8 cellular contexts compared by ENCODE assay signal in the genomic region with DNA sequence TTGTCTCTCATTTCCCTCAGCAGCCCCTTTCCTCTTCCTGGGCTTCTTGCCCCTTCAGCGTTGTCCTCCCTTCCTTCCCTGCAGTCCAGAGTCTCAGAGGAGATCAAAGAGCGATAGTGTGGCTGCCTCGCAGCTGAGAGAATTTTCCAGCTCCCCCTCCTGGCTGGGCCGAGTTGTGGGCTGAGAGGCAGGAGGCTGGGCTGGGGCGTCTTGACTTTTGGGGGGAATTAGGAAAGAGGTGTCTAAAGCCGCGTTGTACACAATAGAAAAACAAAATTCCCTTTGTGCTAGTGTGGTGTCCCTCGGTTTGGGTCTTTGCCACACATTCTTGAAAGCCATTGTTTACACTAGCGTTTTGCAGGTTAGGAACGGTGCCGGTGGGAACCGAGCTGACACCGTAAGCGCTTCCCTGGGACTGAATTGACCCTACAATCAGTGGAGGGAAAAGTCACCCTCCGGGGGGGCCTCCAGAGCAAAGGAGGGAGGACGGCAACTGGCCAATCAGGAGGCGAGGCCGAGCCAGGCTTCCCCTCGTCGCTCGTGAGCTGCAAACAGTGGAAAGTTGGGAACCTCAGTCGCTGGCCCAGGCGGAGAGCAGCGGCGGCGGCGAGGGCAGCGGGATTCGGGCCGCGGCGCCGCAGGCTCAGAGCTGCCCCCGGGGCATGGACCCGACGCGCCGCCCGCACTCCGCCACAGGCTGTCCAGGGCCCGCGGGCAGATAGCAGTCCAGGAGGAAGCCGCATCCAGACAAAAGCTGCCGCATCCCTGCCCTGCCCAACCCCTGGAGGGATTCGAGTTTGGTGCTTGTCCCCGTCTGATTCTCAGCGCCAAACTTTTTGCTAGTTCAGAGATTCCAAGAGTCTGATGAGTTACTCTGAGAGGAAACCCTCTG. TPM values are rescaled to one million over a fixed set of nuclear protein-coding genes. Genes with fewer than 3 reads are reported as not detected.
DNase-seq lines count a peak whose midpoint lies in the region; ATAC-seq and TF ChIP-seq lines count a peak whose summit lies in the region.

A gene (plus strand): TSS at position 574 of the 892 bp plus-strand sequence. CDS start 389 bp downstream, outside the sequence.

- no peaks in the 10 kb centered on the region for H3K9me3 ChIP-seq in Panc1 (ENCODE audit: control insufficient read depth, insufficient read depth, low read depth, low read length)

- ATAC-seq in HG02759 (IDR thresholded peaks at IDR 0.05; ENCODE audit: unreplicated experiment), result peak; percentile 52
- peak; percentile 91 for ATAC-seq in Panc1
- ATAC-seq in HG03432 (IDR thresholded peaks at IDR 0.05; ENCODE audit: unreplicated experiment), result no peak
- ATAC-seq in GM18867 (IDR thresholded peaks at IDR 0.05; ENCODE audit: unreplicated experiment), result no peak

- in situ Hi-C loops in Panc1 (cut with HindIII; ENCODE audit: low pct_unique_long_range_greater_than_20kb, low sequenced_read_pairs) (no loop called here), astrocyte of the spinal cord (cut with HindIII; ENCODE audit: low sequenced_read_pairs) (no loop called here)

- H3K27ac ChIP-seq in Panc1 (ENCODE audit: low read length), result no peak within 1 kb of the TSS

- CTCF ChIA-PET in Panc1 (lab: Charles Lee), result no interaction called here

- DNase-seq in COLO668 (lab: John Stamatoyannopoulos, UW; ENCODE audit: unreplicated experiment) (peak; percentile 66), Panc1 (ENCODE audit: low read depth, low spot score) (no peak), astrocyte of the spinal cord (ENCODE audit: low read depth, low spot score) (peak; percentile 68), hippocampal formation (lab: John Stamatoyannopoulos, UW) (peak; percentile 22 to 45), posterior vena cava (ENCODE audit: low spot score) (peak; percentile 88)

- intact Hi-C loops in Panc1 (cut with micrococcal nuclease; ENCODE audit: unreplicated experiment), result no loop called here
- intact Hi-C loops in posterior vena cava (cut with DNase I), result no loop called here

- H3K36me3 ChIP-seq in Panc1 (ENCODE audit: control insufficient read depth, insufficient read depth, low read length), result no peaks in the 10 kb centered on the region; the same call in 1 of the 2 replicates

- H3K4me1 ChIP-seq in Panc1 (ENCODE audit: control insufficient read depth, insufficient read depth, low read length), result peaks cover 6% of the 10 kb centered on the region

- BruUV-seq in Panc1 (replicated peaks; lab: Mats Ljungman, UMichigan), result no TSS peak

- peak within 1 kb of the TSS; percentile 46 to 64 for H3K4me3 ChIP-seq in Panc1 (ENCODE audit: low read depth in 2 of 2, low read length in 2 of 2)
- peak within 1 kb of the TSS; percentile 63 for H3K4me3 ChIP-seq in astrocyte of the spinal cord (ENCODE audit: low read depth, low read length)

- POLR2A ChIA-PET in Panc1 (lab: Charles Lee), result no interaction called here

- TF ChIP-seq CTCF in Panc1 (IDR thresholded peaks at IDR 0.05) (peak; percentile 70), astrocyte of the spinal cord (IDR thresholded peaks at IDR 0.05; ENCODE audit: low read depth, low read length) (peak; percentile 59)

- peaks cover 18% of the 10 kb centered on the region for H3K27me3 ChIP-seq in Panc1 (ENCODE audit: control insufficient read depth, insufficient read depth, low read length)

RNA-seq across cellular contexts. Expression of the gene that starts here (rescaled TPM):
- total RNA-seq in Panc1 (2021; ENCODE audit: unreplicated experiment) (0.23 TPM), posterior vena cava (10 to 100 TPM; 10.6 to 17.3 TPM)
- polyA plus RNA-seq in Panc1 (2012; ENCODE audit: insufficient read length), result 0.30 TPM

Comparison
In these comparisons a context has a peak if more than half of its experiments do, and no peak if none do; other contexts are left out.
1. Peak in ATAC-seq and H3K4me3 ChIP-seq in Panc1; RNA of the gene not detected or under 1 TPM.